Comparison of ENCODE assay signal across 38 cellular contexts in the genomic region with DNA sequence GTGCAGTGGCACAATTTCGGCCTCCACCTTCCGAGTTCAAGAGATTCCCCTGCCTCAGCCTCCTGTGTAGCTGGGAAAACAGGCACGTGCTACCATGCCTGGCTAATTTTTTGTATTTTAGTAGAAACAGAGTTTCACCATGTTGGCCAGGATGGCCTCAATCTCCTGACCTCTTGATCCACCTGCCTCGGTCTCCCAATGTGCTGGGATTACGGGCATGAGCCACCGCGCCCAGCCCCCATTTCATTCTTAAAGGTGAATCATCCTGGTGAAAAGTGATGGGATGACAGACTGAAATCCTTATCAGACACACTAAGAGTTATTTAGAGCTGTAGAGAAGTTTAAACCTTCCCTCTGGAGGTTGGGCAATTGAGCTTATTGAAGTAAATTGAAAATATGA. TPM values are rescaled to one million over a fixed set of nuclear protein-coding genes. Genes with fewer than 3 reads are reported as not detected.
"Had no signal": no experiment of that assay in that cellular context is flagged by ENCODE, and none has a peak within 500 bp of the region (broad histone marks: within the 10 kb centered on the region; RNA-seq: fewer than 3 reads in every experiment).

No MANE protein-coding gene starts in this region.

- DNase-seq: Karpas-422, Kasumi-1, KG1, MG63, MM.1S, MV-4-11, NCI-H1048, NCI-H1092, NCI-H1092 treated with DMSO at 0.1 percent for 48 hours, NCI-H1105, NCI-H1105 treated with DMSO at 0.1 percent for 48 hours, NCI-H1417, NCI-H1417 treated with DMSO at 0.1 percent for 48 hours, NCI-H1436, NCI-H1436 treated with DMSO at 0.1 percent for 48 hours, NCI-H146, NCI-H1694, NCI-H1694 treated with DMSO at 0.1 percent for 48 hours, NCI-H187, NCI-H187 treated with DMSO at 0.1 percent for 48 hours, NCI-H1930, NCI-H2029, NCI-H2029 treated with DMSO at 0.1 percent for 48 hours, NCI-H2081, NCI-H2081 treated with DMSO at 0.1 percent for 48 hours, NCI-H2107, NCI-H2171, NCI-H2171 treated with DMSO at 0.1 percent for 48 hours, NCI-H2227 treated with DMSO at 0.1 percent for 48 hours, NCI-H226, NCI-H345, NCI-H446, NCI-H446 treated with DMSO at 0.1 percent for 48 hours had no signal

- H3K9me3 ChIP-seq: MG63 had no signal

- H3K4me3 ChIP-seq: MG63 had no signal

- H3K36me3 ChIP-seq: MG63 had no signal

- H3K27ac ChIP-seq: KMS-11 had no signal

RNA-seq across cellular contexts. Expression of a gene that starts 24.1 kb away (rescaled TPM):
- total RNA-seq: LHCN-M2, M059J, MCF 10A, NCI-H460 had no signal
